In the genomic region with DNA sequence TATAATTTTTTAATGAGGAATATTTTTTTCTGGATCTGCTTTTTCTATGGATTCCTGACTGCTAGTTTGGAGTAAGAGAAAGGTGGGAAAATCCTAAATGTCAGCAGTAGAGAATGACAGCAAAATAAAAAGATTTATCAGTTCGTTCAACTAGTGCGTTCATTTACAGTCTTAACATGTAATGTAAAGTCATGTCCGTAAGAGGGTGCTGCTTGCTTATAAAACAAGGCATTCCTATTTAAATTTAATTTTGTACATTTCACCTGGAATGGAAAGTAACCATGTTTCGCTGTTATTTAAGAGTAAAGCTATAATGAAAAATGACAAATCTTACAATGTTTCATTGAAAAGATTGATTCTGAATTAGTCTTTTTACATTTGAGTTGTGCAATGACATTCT, we compare ENCODE assay signal across 16 cellular contexts.
DNase-seq lines count a peak whose midpoint lies in the region; ATAC-seq, FAIRE-seq and TF ChIP-seq lines count a peak whose summit lies in the region.
"Had no signal": no experiment of that assay in that cellular context is flagged by ENCODE, and none has a peak within 500 bp of the region (broad histone marks: within the 10 kb centered on the region; RNA-seq: fewer than 3 reads in every experiment).

No MANE protein-coding gene starts in this region.

- H3K27ac ChIP-seq in A673 (ENCODE audit: low read depth, low read length, poor library complexity, severe bottlenecking) (no peak overlapping the region), GM23338 (ENCODE audit: low read depth) (no peak overlapping the region), hepatocyte (no peak overlapping the region)
- H3K27ac ChIP-seq: BLaER1, Peyer's patch had no signal

- H3K27me3 Mint-ChIP-seq in GM23338 (ENCODE audit: insufficient read depth, low read depth, poor library complexity) = peaks cover 2% of the 10 kb centered on the region
- H3K27me3 Mint-ChIP-seq: activated T-cell treated with anti-CD3 and anti-CD28 coated beads, Interleukin-2, amount 50 U/mL, for 24 hours; naive thymus-derived CD4-positive, alpha-beta T cell had no signal

- POLR2A ChIA-PET in A673 (lab: Charles Lee; ENCODE audit: low non-redundant PET) = no interaction called here

- no peaks in the 10 kb centered on the region for H3K9me2 ChIP-seq in GM23338 (ENCODE audit: insufficient read depth)
- H3K9me2 ChIP-seq in hepatocyte (replicated peaks; ENCODE audit: insufficient read depth) = no peaks in the 10 kb centered on the region

- DNase-seq in A673 (ENCODE audit: low spot score) = peak; percentile 14
- peak; percentile 16 for DNase-seq in GM23338 (ENCODE audit: low spot score)
- DNase-seq in amniotic epithelial cell (ENCODE audit: low read depth) = peak; percentile 13
- no peak for DNase-seq in hepatocyte (ENCODE audit: low spot score)
- DNase-seq in foreskin fibroblast = no peak
- no peak for DNase-seq in HTR-8/SVneo (ENCODE audit: insufficient read length, low spot score)
- DNase-seq: activated CD4-positive, alpha-beta T cell treated with anti-CD3 and anti-CD28 coated beads for 48 hours; activated T-cell treated with anti-CD3 and anti-CD28 coated beads, Interleukin-2, amount 50 U/mL, for 24 hours; naive thymus-derived CD4-positive, alpha-beta T cell; Peyer's patch; right cardiac atrium; stimulated activated CD4-positive, alpha-beta T cell treated with anti-CD3 and anti-CD28 coated beads, Interleukin-2, amount 100 ng/mL, for 48 hours had no signal

- no peaks in the 10 kb centered on the region for H3F3A ChIP-seq in GM23338 (replicated peaks; ENCODE audit: low read depth)

- H3K4me1 Mint-ChIP-seq in GM23338 = no peaks in the 10 kb centered on the region

- H3K4me3 ChIP-seq in A673 (ENCODE audit: low read depth, low read length, poor library complexity, severe bottlenecking) (no peak overlapping the region), GM23338 (no peak overlapping the region), hepatocyte (no peak overlapping the region), foreskin fibroblast (ENCODE audit: low read depth in 1 of 2, low read length in 2 of 2) (no peak overlapping the region)
- H3K4me3 ChIP-seq: BLaER1, Peyer's patch had no signal

- H2AFZ ChIP-seq in GM23338 (no peak overlapping the region), hepatocyte (no peak overlapping the region)

- intact Hi-C loops in A673 (cut with micrococcal nuclease; ENCODE audit: unreplicated experiment) = loop anchor here (5.0 kb wide), 1 partner anchor 127 kb away; the partner anchor contains the start of gene GJA3

- H3K9me3 Mint-ChIP-seq in GM23338 = no peaks in the 10 kb centered on the region

- H3K79me2 ChIP-seq in GM23338 (replicated peaks; ENCODE audit: insufficient read depth) (peaks cover 71% of the 10 kb centered on the region), hepatocyte (peaks cover 42% of the 10 kb centered on the region)

- CTCF ChIA-PET in A673 (lab: Charles Lee) = no interaction called here

- no peaks in the 10 kb centered on the region for H3K4me1 ChIP-seq in A673 (ENCODE audit: insufficient read depth, low read length, poor library complexity, severe bottlenecking)
- no peaks in the 10 kb centered on the region for H3K4me1 ChIP-seq in GM23338 (ENCODE audit: insufficient read depth)
- no peaks in the 10 kb centered on the region for H3K4me1 ChIP-seq in hepatocyte (ENCODE audit: insufficient read depth)
- H3K4me1 ChIP-seq: Peyer's patch had no signal

- peaks cover 93% of the 10 kb centered on the region for H3K36me3 Mint-ChIP-seq in GM23338 (ENCODE audit: low read depth)

- no peak for FAIRE-seq in HTR-8/SVneo (lab: Jason Lieb, UNC)

- H4K20me1 ChIP-seq in GM23338 (replicated peaks; ENCODE audit: insufficient read depth) = peaks cover 15% of the 10 kb centered on the region
- peaks cover 10% of the 10 kb centered on the region for H4K20me1 ChIP-seq in hepatocyte (ENCODE audit: insufficient read depth, poor library complexity, severe bottlenecking)

- H3K27me3 ChIP-seq in A673 (replicated peaks; ENCODE audit: insufficient read depth, low read depth, low read length, poor library complexity) (no peaks in the 10 kb centered on the region), GM23338 (ENCODE audit: insufficient read depth) (no peaks in the 10 kb centered on the region), hepatocyte (no peaks in the 10 kb centered on the region)
- H3K27me3 ChIP-seq: BLaER1, Peyer's patch had no signal

- ATAC-seq in GM23338 (no peak), GM19035 (IDR thresholded peaks at IDR 0.05; ENCODE audit: unreplicated experiment) (no peak), HG02759 (IDR thresholded peaks at IDR 0.05; ENCODE audit: unreplicated experiment) (no peak)
- ATAC-seq: left lobe of liver; naive thymus-derived CD4-positive, alpha-beta T cell; right cardiac atrium had no signal

- no peaks in the 10 kb centered on the region for H3K9me3 ChIP-seq in A673 (ENCODE audit: low read depth, low read length, poor library complexity, severe bottlenecking)
- H3K9me3 ChIP-seq in hepatocyte (ENCODE audit: low read depth) = no peaks in the 10 kb centered on the region
- H3K9me3 ChIP-seq: Peyer's patch had no signal

- BruUV-seq in A673 (replicated peaks; lab: Mats Ljungman, UMichigan) = no TSS peak

- 92% methylated on average over 4 of the region's 4 CpGs for WGBS in hepatocyte (ENCODE audit: low lambda C conversion rate, missing lambda C conversion rate)

- H3K4me2 ChIP-seq in GM23338 (no peak overlapping the region), hepatocyte (no peak overlapping the region)
- H3K4me2 ChIP-seq: BLaER1 had no signal

- H3K27ac Mint-ChIP-seq in GM23338 = no peak overlapping the region

- H3K4me3 Mint-ChIP-seq in GM23338 = no peak overlapping the region
- H3K4me3 Mint-ChIP-seq: activated T-cell treated with anti-CD3 and anti-CD28 coated beads, Interleukin-2, amount 50 U/mL, for 24 hours; naive thymus-derived CD4-positive, alpha-beta T cell had no signal

- TF ChIP-seq CTCF in A673 (conservative IDR thresholded peaks at IDR 0.05; ENCODE audit: low read depth, low read length) (peak; percentile 50), GM23338 (conservative IDR thresholded peaks at IDR 0.05; ENCODE audit: low read depth in 2 of 2) (0 out of 4 replicates have a peak, but pooled peaks of 1 of the 2 experiments have one; percentile 23), hepatocyte (IDR thresholded peaks at IDR 0.05; ENCODE audit: poor library complexity) (peak; percentile 29), foreskin fibroblast (IDR thresholded peaks at IDR 0.05; ENCODE audit: low read depth, low read length) (no peak)

- H3K36me3 ChIP-seq in A673 (ENCODE audit: insufficient read depth, low read length, poor library complexity, severe bottlenecking) = peaks cover 39% of the 10 kb centered on the region
- H3K36me3 ChIP-seq in GM23338 (ENCODE audit: insufficient read depth) = peaks cover 42% of the 10 kb centered on the region
- no peaks in the 10 kb centered on the region for H3K36me3 ChIP-seq in hepatocyte (replicated peaks; ENCODE audit: insufficient read depth, low read depth)

TF ChIP-seq in GM23338, 12 proteins besides CTCF, POLR2A, EP300 and RAD21 (continues in another document):
- no peak for TF ChIP-seq EZH2phosphoT487 (IDR thresholded peaks at IDR 0.05; ENCODE audit: unreplicated experiment)
- no peak for TF ChIP-seq ZNF331 (CRISPR knock-in tag; IDR thresholded peaks at IDR 0.05; ENCODE audit: low read depth)
- TF ChIP-seq, protein P1, sequence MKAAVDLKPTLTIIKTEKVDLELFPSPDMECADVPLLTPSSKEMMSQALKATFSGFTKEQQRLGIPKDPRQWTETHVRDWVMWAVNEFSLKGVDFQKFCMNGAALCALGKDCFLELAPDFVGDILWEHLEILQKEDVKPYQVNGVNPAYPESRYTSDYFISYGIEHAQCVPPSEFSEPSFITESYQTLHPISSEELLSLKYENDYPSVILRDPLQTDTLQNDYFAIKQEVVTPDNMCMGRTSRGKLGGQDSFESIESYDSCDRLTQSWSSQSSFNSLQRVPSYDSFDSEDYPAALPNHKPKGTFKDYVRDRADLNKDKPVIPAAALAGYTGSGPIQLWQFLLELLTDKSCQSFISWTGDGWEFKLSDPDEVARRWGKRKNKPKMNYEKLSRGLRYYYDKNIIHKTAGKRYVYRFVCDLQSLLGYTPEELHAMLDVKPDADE (IDR thresholded peaks at IDR 0.05) = no peak
- TF ChIP-seq NANOG (IDR thresholded peaks at IDR 0.05; ENCODE audit: borderline replicate concordance) = no peak
- no peak for TF ChIP-seq JUNB (IDR thresholded peaks at IDR 0.05; ENCODE audit: unreplicated experiment)

Comparison
In these comparisons a context has a peak if more than half of its experiments do, and no peak if none do; other contexts are left out.
1. DNase-seq: peak in A673 (single experiment), GM23338 (single experiment) and amniotic epithelial cell (single experiment); none in hepatocyte (single experiment), foreskin fibroblast (0 of 2) and HTR-8/SVneo (single experiment).